In genomic region chrX:70133303-70134115, GRCh38 we compare ENCODE assay signal across 1 cellular context.
TF ChIP-seq lines count a peak whose summit lies in the region.

IGBP1 (plus strand) TSS chrX:70133447; CDS start chrX:70133948, 501 bp downstream.

TF ChIP-seq in GM12878, 131 proteins besides CTCF, POLR2A, EP300 and RAD21 (continued from another document and continues in another):
- peak; percentile 49 for TF ChIP-seq E4F1 (IDR thresholded peaks at IDR 0.05; ENCODE audit: borderline replicate concordance, partially characterized antibody)
- TF ChIP-seq GABPA (IDR thresholded peaks at IDR 0.05; ENCODE audit: low read depth), result peak; percentile 82
- TF ChIP-seq MEF2A (IDR thresholded peaks at IDR 0.05; ENCODE audit: insufficient read depth, low read depth, low read length), result no peak
- 0 out of 2 replicates have a peak, but pooled peaks have one; percentile 51 for TF ChIP-seq RB1 (IDR thresholded peaks at IDR 0.05; ENCODE audit: borderline replicate concordance)
- TF ChIP-seq CBFB (IDR thresholded peaks at IDR 0.05; ENCODE audit: low read depth), result no peak
- 0 out of 2 replicates have a peak, but pooled peaks have one; percentile 24 for TF ChIP-seq CBX5 (IDR thresholded peaks at IDR 0.05; ENCODE audit: low read depth)
- TF ChIP-seq ATF2 (IDR thresholded peaks at IDR 0.05; ENCODE audit: low read length), result no peak
- TF ChIP-seq TCF7 (IDR thresholded peaks at IDR 0.05; ENCODE audit: borderline replicate concordance), result 0 out of 2 replicates have a peak, but pooled peaks have one; percentile 28
- TF ChIP-seq MAX (IDR thresholded peaks at IDR 0.05; ENCODE audit: low read depth, low read length), result no peak
- TF ChIP-seq WRNIP1 (IDR thresholded peaks at IDR 0.05; ENCODE audit: borderline replicate concordance, low read depth, low read length), result no peak
- no peak for TF ChIP-seq USF1 (IDR thresholded peaks at IDR 0.05; ENCODE audit: borderline replicate concordance, extremely low read length, insufficient read depth, low read depth, low read length)
- 0 out of 2 replicates have a peak, but pooled peaks have one; percentile 43 for TF ChIP-seq SMAD5 (IDR thresholded peaks at IDR 0.05; ENCODE audit: low read depth)
- peak in 1 of 2 experiments; percentile 53; a peak in 2 of 4 replicates for TF ChIP-seq IKZF2 (IDR thresholded peaks at IDR 0.05)
- TF ChIP-seq BMI1 (IDR thresholded peaks at IDR 0.05; ENCODE audit: borderline replicate concordance), result 0 out of 2 replicates have a peak, but pooled peaks have one; percentile 16
- TF ChIP-seq BACH1 (IDR thresholded peaks at IDR 0.05; ENCODE audit: borderline replicate concordance), result no peak
- TF ChIP-seq ATF7 (IDR thresholded peaks at IDR 0.05; ENCODE audit: low read depth), result peak; percentile 68; the same call in 1 of the 2 replicates
- TF ChIP-seq YY1 (IDR thresholded peaks at IDR 0.05; ENCODE audit: low read depth, low read length), result peak; percentile 95
- 0 out of 2 replicates have a peak, but pooled peaks have one; percentile 15 for TF ChIP-seq CHD2 (IDR thresholded peaks at IDR 0.05; ENCODE audit: borderline replicate concordance, low read depth, low read length)
- no peak for TF ChIP-seq BCLAF1 (IDR thresholded peaks at IDR 0.05)
- no peak for TF ChIP-seq ZBTB33 (IDR thresholded peaks at IDR 0.05)
- TF ChIP-seq KAT2A (conservative IDR thresholded peaks at IDR 0.05; ENCODE audit: control insufficient read depth, low read depth, low read length), result no peak
- no peak for TF ChIP-seq E2F4 (IDR thresholded peaks at IDR 0.05; ENCODE audit: low read depth, low read length)
- peak; percentile 51 for TF ChIP-seq SMAD1 (IDR thresholded peaks at IDR 0.05; ENCODE audit: low read depth, partially characterized antibody)
- no peak for TF ChIP-seq SUZ12 (IDR thresholded peaks at IDR 0.05; ENCODE audit: unreplicated experiment)
- no peak for TF ChIP-seq ZBTB4 (CRISPR knock-in tag; IDR thresholded peaks at IDR 0.05)
- peak; percentile 5; the same call in 1 of the 2 replicates for TF ChIP-seq SMC3 (IDR thresholded peaks at IDR 0.05; ENCODE audit: borderline replicate concordance, low read length)
- no peak for TF ChIP-seq RELA (IDR thresholded peaks at IDR 0.05; ENCODE audit: borderline replicate concordance, partially characterized antibody)
- no peak for TF ChIP-seq JUND (IDR thresholded peaks at IDR 0.05; ENCODE audit: low read depth, low read length)
- peak; percentile 55; the same call in 1 of the 2 replicates for TF ChIP-seq SMARCA5 (IDR thresholded peaks at IDR 0.05)
- no peak for TF ChIP-seq SREBF1 (IDR thresholded peaks at IDR 0.05; ENCODE audit: low read length)
- no peak for TF ChIP-seq CEBPZ (IDR thresholded peaks at IDR 0.05; ENCODE audit: low read depth, low read length)
- no peak for TF ChIP-seq RAD51 (IDR thresholded peaks at IDR 0.05)
- 0 out of 2 replicates have a peak, but pooled peaks have one; percentile 26 for TF ChIP-seq NBN (IDR thresholded peaks at IDR 0.05)
- no peak for TF ChIP-seq FOS (IDR thresholded peaks at IDR 0.05; ENCODE audit: borderline replicate concordance, extremely low read depth, insufficient read length)
- peak; percentile 95 for TF ChIP-seq NR2C1 (IDR thresholded peaks at IDR 0.05)
- TF ChIP-seq REST (IDR thresholded peaks at IDR 0.05; ENCODE audit: low read depth, low read length), result no peak
